In the genomic region with DNA sequence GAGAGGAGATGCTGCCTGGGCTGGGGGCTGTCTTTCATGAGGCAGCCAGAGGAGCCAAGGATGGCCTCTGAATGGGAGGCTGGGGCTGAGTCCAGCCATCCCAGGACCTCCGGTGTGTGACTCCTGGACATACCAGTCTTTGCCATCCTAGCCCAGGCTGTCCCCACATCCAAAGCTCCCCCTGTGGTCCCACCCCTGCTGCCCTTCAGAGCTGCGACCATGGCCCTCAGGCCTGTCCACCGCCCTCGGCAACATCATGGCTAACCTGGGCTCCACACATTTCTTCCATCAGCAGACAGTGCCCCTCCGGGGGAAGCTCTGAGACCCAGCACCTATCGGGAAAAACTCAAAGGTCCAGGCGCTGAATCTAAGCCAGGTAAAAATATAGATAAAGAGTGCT, we compare ENCODE assay signal across 14 cellular contexts.
DNase-seq lines count a peak whose midpoint lies in the region; ATAC-seq and TF ChIP-seq lines count a peak whose summit lies in the region.
"Had no signal": no experiment of that assay in that cellular context is flagged by ENCODE, and none has a peak within 500 bp of the region (broad histone marks: within the 10 kb centered on the region; RNA-seq: fewer than 3 reads in every experiment).

No MANE protein-coding gene starts in this region.

- RAD21 ChIA-PET in HCT116 (lab: Charles Lee; ENCODE audit: low non-redundant PET in 1 of 2, low total read pairs in 2 of 2, uncharacterized antibody in 2 of 2, unreplicated experiment in 2 of 2) = no interaction called here

- TF ChIP-seq POLR2A in HCT116 (IDR thresholded peaks at IDR 0.05; ENCODE audit: borderline replicate concordance, extremely low read depth, insufficient read depth, insufficient read length) (no peak), esophagus squamous epithelium (IDR thresholded peaks at IDR 0.05) (no peak)

- BruUV-seq in HCT116 (replicated peaks; lab: Mats Ljungman, UMichigan) = no TSS peak

- H3K4me3 ChIP-seq in HCT116 (replicated peaks in 1 of 2; ENCODE audit: low read depth in 1 of 2, low read length in 2 of 2) = no peak overlapping the region
- H3K4me3 ChIP-seq in RWPE2 (ENCODE audit: severe bottlenecking) = no peak overlapping the region
- no peak overlapping the region for H3K4me3 ChIP-seq in hepatocyte
- no peak overlapping the region for H3K4me3 ChIP-seq in esophagus squamous epithelium
- H3K4me3 ChIP-seq: K562 had no signal

- H3K4me1 ChIP-seq in HCT116 (ENCODE audit: control insufficient read depth in 1 of 2, insufficient read depth in 2 of 2, low read length in 2 of 2) = peaks cover 38 to 55% of the 10 kb centered on the region in 2 experiments
- H3K4me1 ChIP-seq in RWPE2 (ENCODE audit: insufficient read depth, poor library complexity, severe bottlenecking) = peaks cover 46% of the 10 kb centered on the region
- peaks cover 32% of the 10 kb centered on the region for H3K4me1 ChIP-seq in hepatocyte (ENCODE audit: insufficient read depth)
- H3K4me1 ChIP-seq in esophagus squamous epithelium = peaks cover 9 to 38% (median 12%) of the 10 kb centered on the region in 3 donors

- H2AFZ ChIP-seq in HCT116 (ENCODE audit: low read depth, low read length, poor library complexity, severe bottlenecking) = peak overlapping the region; percentile 92
- H2AFZ ChIP-seq in hepatocyte = no peak overlapping the region

- no peak for ATAC-seq in HCT116
- no peak for ATAC-seq in RWPE2 (ENCODE audit: low read depth)
- ATAC-seq: K562 had no signal

- WGBS in hepatocyte (ENCODE audit: low lambda C conversion rate, missing lambda C conversion rate) = 94% methylated on average over 7 of the region's 7 CpGs
- WGBS in esophagus squamous epithelium, 2 donors = 85 to 100% methylated on average over 3 to 5 of the region's 7 CpGs

- CTCF ChIA-PET in HCT116 (lab: Charles Lee) = no interaction called here
- CTCF ChIA-PET in activated CD4-positive, alpha-beta T cell treated with anti-CD3 and anti-CD28 coated beads, Interleukin-2, amount 10 ng/mL, durations not matched to agents 7 days and 5 days (lab: Charles Lee) = no interaction called here

- no peaks in the 10 kb centered on the region for H3K27me3 ChIP-seq in HCT116 (ENCODE audit: insufficient read depth, low read length)
- H3K27me3 ChIP-seq in RWPE2 (ENCODE audit: insufficient read depth, poor library complexity, severe bottlenecking) = no peaks in the 10 kb centered on the region
- H3K27me3 ChIP-seq in hepatocyte = no peaks in the 10 kb centered on the region
- H3K27me3 ChIP-seq in esophagus squamous epithelium = no peaks in the 10 kb centered on the region

- DNase-seq in HCT116 (ENCODE audit: low read depth, low spot score) (no peak), RWPE2 (ENCODE audit: low spot score) (no peak), hepatocyte (ENCODE audit: low spot score) (no peak), progenitor cell of endocrine pancreas (ENCODE audit: low spot score, unreplicated experiment) (no peak), NCI-H1048 (lab: John Stamatoyannopoulos, UW) (no peak), esophagus squamous epithelium (lab: John Stamatoyannopoulos, UW) (no peak)
- DNase-seq in activated CD4-positive, alpha-beta T cell treated with anti-CD3 and anti-CD28 coated beads, Interleukin-2, amount 10 ng/mL, durations not matched to agents 7 days and 5 days = no peak
- DNase-seq: CD4-positive, alpha-beta T cell; DMS53; H7; NCI-H1436 treated with DMSO at 0.1 percent for 48 hours; NCI-H2029 treated with DMSO at 0.1 percent for 48 hours; NCI-H748 treated with DMSO at 0.1 percent for 48 hours had no signal

- no peaks in the 10 kb centered on the region for H3K79me2 ChIP-seq in HCT116 (ENCODE audit: insufficient read depth, low read length)
- no peaks in the 10 kb centered on the region for H3K79me2 ChIP-seq in hepatocyte

- no peak for TF ChIP-seq CTCF in HCT116 (IDR thresholded peaks at IDR 0.05 in 2 of 3, conservative IDR thresholded peaks at IDR 0.05 in 1 of 3; ENCODE audit: borderline replicate concordance in 1 of 3, insufficient read depth in 1 of 3, low read depth in 2 of 3, low read length in 2 of 3)
- TF ChIP-seq CTCF in RWPE2 (IDR thresholded peaks at IDR 0.05; ENCODE audit: poor library complexity, severe bottlenecking) = no peak
- TF ChIP-seq CTCF in hepatocyte (IDR thresholded peaks at IDR 0.05; ENCODE audit: poor library complexity) = no peak
- no peak for TF ChIP-seq CTCF in progenitor cell of endocrine pancreas (IDR thresholded peaks at IDR 0.05; ENCODE audit: unreplicated experiment)
- TF ChIP-seq CTCF in esophagus squamous epithelium (IDR thresholded peaks at IDR 0.05) = no peak

- H4K20me1 ChIP-seq in HCT116 (ENCODE audit: insufficient read depth) = no peaks in the 10 kb centered on the region
- no peaks in the 10 kb centered on the region for H4K20me1 ChIP-seq in hepatocyte (ENCODE audit: insufficient read depth, poor library complexity, severe bottlenecking)

- peak overlapping the region; percentile 56 for H3K27ac Mint-ChIP-seq in progenitor cell of endocrine pancreas
- H3K27ac Mint-ChIP-seq in activated CD4-positive, alpha-beta T cell treated with anti-CD3 and anti-CD28 coated beads, Interleukin-2, amount 10 ng/mL, durations not matched to agents 7 days and 5 days = no peak overlapping the region
- H3K27ac Mint-ChIP-seq: CD4-positive, alpha-beta T cell had no signal

- H3K27ac ChIP-seq in HCT116 (ENCODE audit: low read depth, low read length) (no peak overlapping the region), RWPE2 (ENCODE audit: poor library complexity, severe bottlenecking) (peak overlapping the region; percentile 99), hepatocyte (peak overlapping the region; percentile 66), esophagus squamous epithelium (no peak overlapping the region)

- H3K4me2 ChIP-seq in HCT116 (ENCODE audit: low read length) (peak overlapping the region; percentile 77), hepatocyte (no peak overlapping the region)

- H3K27me3 Mint-ChIP-seq in progenitor cell of endocrine pancreas = peaks cover 14% of the 10 kb centered on the region
- H3K27me3 Mint-ChIP-seq in activated CD4-positive, alpha-beta T cell treated with anti-CD3 and anti-CD28 coated beads, Interleukin-2, amount 10 ng/mL, durations not matched to agents 7 days and 5 days = no peaks in the 10 kb centered on the region
- H3K27me3 Mint-ChIP-seq: CD4-positive, alpha-beta T cell had no signal

- no peak for TF ChIP-seq RAD21 in HCT116 (IDR thresholded peaks at IDR 0.05; ENCODE audit: low read depth)

- no peak overlapping the region for H3K4me3 Mint-ChIP-seq in progenitor cell of endocrine pancreas (ENCODE audit: low read depth)
- no peak overlapping the region for H3K4me3 Mint-ChIP-seq in activated CD4-positive, alpha-beta T cell treated with anti-CD3 and anti-CD28 coated beads, Interleukin-2, amount 10 ng/mL, durations not matched to agents 7 days and 5 days
- H3K4me3 Mint-ChIP-seq: CD4-positive, alpha-beta T cell had no signal

- peaks cover 36% of the 10 kb centered on the region for H3K4me1 Mint-ChIP-seq in progenitor cell of endocrine pancreas (ENCODE audit: low read depth)
- H3K4me1 Mint-ChIP-seq in activated CD4-positive, alpha-beta T cell treated with anti-CD3 and anti-CD28 coated beads, Interleukin-2, amount 10 ng/mL, durations not matched to agents 7 days and 5 days = no peaks in the 10 kb centered on the region

- POLR2A ChIA-PET in HCT116 (lab: Charles Lee) = interaction anchor here (0.6 kb wide), 1 partner anchor 149 kb away, joined by 5 read pairs; no protein-coding TSS in a partner anchor
- POLR2A ChIA-PET in activated CD4-positive, alpha-beta T cell treated with anti-CD3 and anti-CD28 coated beads, Interleukin-2, amount 10 ng/mL, durations not matched to agents 7 days and 5 days (lab: Charles Lee) = no interaction called here

- H3K9me2 ChIP-seq in HCT116 (ENCODE audit: insufficient read depth) = no peaks in the 10 kb centered on the region
- H3K9me2 ChIP-seq in hepatocyte (replicated peaks; ENCODE audit: insufficient read depth) = no peaks in the 10 kb centered on the region

- peak overlapping the region; percentile 54 for H3K9ac ChIP-seq in HCT116 (ENCODE audit: low read length)

- intact Hi-C loops in HCT116 (cut with micrococcal nuclease) = no loop called here
- intact Hi-C loops in esophagus squamous epithelium (cut with DNase I) = no loop called here

- H3K9me3 Mint-ChIP-seq in progenitor cell of endocrine pancreas (ENCODE audit: low read depth) = no peaks in the 10 kb centered on the region
- H3K9me3 Mint-ChIP-seq in activated CD4-positive, alpha-beta T cell treated with anti-CD3 and anti-CD28 coated beads, Interleukin-2, amount 10 ng/mL, durations not matched to agents 7 days and 5 days = no peaks in the 10 kb centered on the region
- H3K9me3 Mint-ChIP-seq: CD4-positive, alpha-beta T cell had no signal

- no peaks in the 10 kb centered on the region for H3K36me3 Mint-ChIP-seq in progenitor cell of endocrine pancreas (ENCODE audit: insufficient read depth)
- no peaks in the 10 kb centered on the region for H3K36me3 Mint-ChIP-seq in activated CD4-positive, alpha-beta T cell treated with anti-CD3 and anti-CD28 coated beads, Interleukin-2, amount 10 ng/mL, durations not matched to agents 7 days and 5 days (ENCODE audit: low read depth)

- H3K9me3 ChIP-seq in HCT116 (ENCODE audit: control insufficient read depth in 1 of 2, insufficient read depth in 1 of 2, low read depth in 1 of 2, low read length in 2 of 2) = no peaks in the 10 kb centered on the region
- H3K9me3 ChIP-seq in RWPE2 (ENCODE audit: severe bottlenecking) = no peaks in the 10 kb centered on the region
- H3K9me3 ChIP-seq in hepatocyte (ENCODE audit: low read depth) = no peaks in the 10 kb centered on the region
- H3K9me3 ChIP-seq in esophagus squamous epithelium = no peaks in the 10 kb centered on the region

- H3K36me3 ChIP-seq in HCT116 (ENCODE audit: control insufficient read depth in 1 of 2, insufficient read depth in 2 of 2, low read length in 2 of 2) = no peaks in the 10 kb centered on the region
- H3K36me3 ChIP-seq in RWPE2 (ENCODE audit: low read depth) = peaks cover 17% of the 10 kb centered on the region
- no peaks in the 10 kb centered on the region for H3K36me3 ChIP-seq in hepatocyte (replicated peaks; ENCODE audit: insufficient read depth, low read depth)
- H3K36me3 ChIP-seq in esophagus squamous epithelium = no peaks in the 10 kb centered on the region

TF ChIP-seq in HCT116, 20 proteins besides CTCF, POLR2A, EP300 and RAD21 (continues in another document):
- TF ChIP-seq JUND (IDR thresholded peaks at IDR 0.05) (no peak), FOSL1 (IDR thresholded peaks at IDR 0.05; ENCODE audit: low read depth) (no peak), POLR2AphosphoS5 (IDR thresholded peaks at IDR 0.05; ENCODE audit: low read depth, low read length) (no peak)
- TF ChIP-seq, protein P1, sequence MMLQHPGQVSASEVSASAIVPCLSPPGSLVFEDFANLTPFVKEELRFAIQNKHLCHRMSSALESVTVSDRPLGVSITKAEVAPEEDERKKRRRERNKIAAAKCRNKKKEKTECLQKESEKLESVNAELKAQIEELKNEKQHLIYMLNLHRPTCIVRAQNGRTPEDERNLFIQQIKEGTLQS (IDR thresholded peaks at IDR 0.05) = no peak

Comparison
In these comparisons a context has a peak if more than half of its experiments do, and no peak if none do; other contexts are left out.
1. H3K27ac ChIP-seq: peak in RWPE2 (single experiment) and hepatocyte (single experiment); none in HCT116 (single experiment) and esophagus squamous epithelium (0 of 4).